In the genomic region with DNA sequence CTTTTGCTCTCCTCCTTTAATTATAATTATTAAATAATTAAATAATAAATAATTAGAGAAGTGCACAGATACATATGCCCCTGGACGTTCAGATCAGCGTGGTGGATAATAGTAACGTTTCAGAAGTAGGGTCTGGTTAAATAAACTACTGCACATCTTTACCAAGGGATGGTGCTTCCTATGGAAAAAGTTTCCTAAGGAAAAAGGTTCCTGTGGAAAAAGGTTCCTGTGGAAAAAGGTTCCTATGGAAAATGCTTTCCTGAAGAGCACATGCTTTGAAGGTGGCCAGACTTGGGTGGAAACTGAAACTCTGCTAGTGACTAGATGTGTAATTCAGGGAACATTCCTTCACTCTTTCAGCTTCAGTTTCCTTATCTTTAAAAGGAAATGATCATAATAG, we compare ENCODE assay signal across 3 cellular contexts. TPM values are rescaled to one million over a fixed set of nuclear protein-coding genes. Genes with fewer than 3 reads are reported as not detected.
"Had no signal": no experiment of that assay in that cellular context is flagged by ENCODE, and none has a peak within 500 bp of the region (broad histone marks: within the 10 kb centered on the region; RNA-seq: fewer than 3 reads in every experiment).

No MANE protein-coding gene starts in this region.

RNA-seq across cellular contexts. Expression of a gene that starts 37.4 kb away (rescaled TPM):
- total RNA-seq: GM23338, H1, IMR-90 had no signal
- polyA plus RNA-seq: GM23338, H1 had no signal
